8 cellular contexts compared by ENCODE assay signal in the genomic region with DNA sequence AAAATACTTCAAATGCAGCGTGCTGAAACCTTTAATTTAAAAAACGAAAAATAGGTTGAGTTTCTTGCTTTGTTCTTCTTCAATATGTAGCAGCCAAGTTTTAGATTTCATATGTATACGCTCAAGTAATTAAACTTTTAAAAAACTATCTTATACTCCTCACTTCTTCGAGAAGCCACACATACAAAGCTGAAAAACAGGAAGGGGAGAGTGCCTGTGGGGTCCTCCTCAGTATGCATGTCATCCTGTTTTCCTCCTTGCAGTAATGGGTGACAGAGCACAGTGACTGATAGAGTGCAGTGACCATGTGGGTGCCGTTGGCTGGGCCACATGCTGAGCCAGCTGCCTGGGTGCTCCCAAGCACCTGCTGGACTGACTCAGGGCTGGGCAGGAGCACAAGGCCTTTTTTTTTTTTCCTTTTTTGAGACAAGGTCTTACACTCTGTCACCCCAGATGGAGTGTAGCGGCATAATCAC. TPM values are rescaled to one million over a fixed set of nuclear protein-coding genes. Genes with fewer than 3 reads are reported as not detected.
A peak's percentile ranks its signal among the peaks of the same experiment; 100 is the strongest.
DNase-seq lines count a peak whose midpoint lies in the region; ATAC-seq and TF ChIP-seq lines count a peak whose summit lies in the region.

No MANE protein-coding gene starts in this region.

- H3K27me3 Mint-ChIP-seq in CD14-positive monocyte (ENCODE audit: low read depth in 3 of 3) (no peaks in the 10 kb centered on the region), T-helper 17 cell (no peaks in the 10 kb centered on the region)

- H3K36me3 Mint-ChIP-seq in CD14-positive monocyte (peaks cover 42 to 63% of the 10 kb centered on the region in 2 donors), T-helper 17 cell (ENCODE audit: low read depth) (peaks cover 7% of the 10 kb centered on the region)

- peaks cover 33% of the 10 kb centered on the region for H3K4me1 Mint-ChIP-seq in CD14-positive monocyte
- H3K4me1 Mint-ChIP-seq in T-helper 17 cell: peaks cover 69% of the 10 kb centered on the region

- H3K9me3 Mint-ChIP-seq in CD14-positive monocyte: peaks cover 0 to 5% (median under 1%) of the 10 kb centered on the region in 7 donors

- intact Hi-C loops in CD14-positive monocyte (cut with micrococcal nuclease): no loop called here

- H3K27ac Mint-ChIP-seq in CD14-positive monocyte (peak overlapping the region in 1 of 7 donors; percentile 87), T-helper 17 cell (peak overlapping the region; percentile 100)

- no peak for TF ChIP-seq CTCF in CD14-positive monocyte (IDR thresholded peaks at IDR 0.05)
- no peak for TF ChIP-seq CTCF in GM10266 (IDR thresholded peaks at IDR 0.05; ENCODE audit: control insufficient read depth, insufficient read depth, low read depth, missing control alignments)

- peak overlapping the region; percentile 74 to 89 for H3K4me3 Mint-ChIP-seq in CD14-positive monocyte
- peak overlapping the region; percentile 100 for H3K4me3 Mint-ChIP-seq in T-helper 17 cell

- DNase-seq in CD14-positive monocyte (ENCODE audit: low spot score): no peak
- DNase-seq in T-helper 17 cell: no peak
- DNase-seq in germinal center (ENCODE audit: low spot score): peak; percentile 30
- DNase-seq in HPDE6-E6E7 (ENCODE audit: extremely low spot score): no peak
- no peak for DNase-seq in hepatic stellate cell (ENCODE audit: low spot score)
- DNase-seq in GM10266 (ENCODE audit: extremely low spot score): no peak

- ATAC-seq in GM21825 (IDR thresholded peaks at IDR 0.05; ENCODE audit: unreplicated experiment) (peak; percentile 70), T-helper 17 cell (peak; percentile 63), GM19452 (IDR thresholded peaks at IDR 0.05; ENCODE audit: unreplicated experiment) (no peak)

- H3K9me3 ChIP-seq in T-helper 17 cell (ENCODE audit: control insufficient read depth, low read length, poor library complexity, severe bottlenecking): no peaks in the 10 kb centered on the region

RNA-seq across cellular contexts. Expression of a gene that starts 33.3 kb away (rescaled TPM):
- 10 to 100 TPM; 29.3 to 33.8 TPM for polyA plus RNA-seq in CD14-positive monocyte
- 100 to 1,000 TPM in 1 of 2 donors, 10 to 100 TPM in 1; 96.4 to 106 TPM for total RNA-seq in T-helper 17 cell
